ENCODE assay signal across 10 cellular contexts in genomic region chr5:168269950-168270349, GRCh38. TPM values are rescaled to one million over a fixed set of nuclear protein-coding genes. Genes with fewer than 3 reads are reported as not detected.
DNase-seq lines count a peak whose midpoint lies in the region; ATAC-seq and TF ChIP-seq lines count a peak whose summit lies in the region.
"Had no signal": no experiment of that assay in that cellular context is flagged by ENCODE, and none has a peak within 500 bp of the region (broad histone marks: within the 10 kb centered on the region; RNA-seq: fewer than 3 reads in every experiment).

No MANE protein-coding gene starts in this region.

- H3K27me3 ChIP-seq in endocrine pancreas (ENCODE audit: control insufficient read depth, insufficient read depth, low read length), result no peaks in the 10 kb centered on the region

- H3K36me3 ChIP-seq in endocrine pancreas (ENCODE audit: control insufficient read depth, insufficient read depth, low read length), result no peaks in the 10 kb centered on the region

- TF ChIP-seq CTCF in progenitor cell of endocrine pancreas (IDR thresholded peaks at IDR 0.05; ENCODE audit: unreplicated experiment), result no peak

- no peaks in the 10 kb centered on the region for H3K9me3 Mint-ChIP-seq in progenitor cell of endocrine pancreas (ENCODE audit: low read depth)
- H3K9me3 Mint-ChIP-seq: immature natural killer cell had no signal

- peak overlapping the region; percentile 19 for H3K4me3 ChIP-seq in endocrine pancreas (ENCODE audit: control insufficient read depth, insufficient read depth, low read length)

- no peaks in the 10 kb centered on the region for H3K36me3 Mint-ChIP-seq in progenitor cell of endocrine pancreas (ENCODE audit: insufficient read depth)
- H3K36me3 Mint-ChIP-seq: immature natural killer cell had no signal

- DNase-seq in NCI-H2171 treated with DMSO at 0.1 percent for 48 hours (lab: John Stamatoyannopoulos, UW), result peak; percentile 82
- no peak for DNase-seq in progenitor cell of endocrine pancreas (ENCODE audit: low spot score, unreplicated experiment)
- DNase-seq in CD1c-positive myeloid dendritic cell (ENCODE audit: extremely low spot score), result no peak
- DNase-seq in stimulated activated CD4-positive, alpha-beta T cell treated with anti-CD3 and anti-CD28 coated beads, Interleukin-15, amount 100 ng/mL, for 24 hours, result no peak

- H3K4me1 ChIP-seq in endocrine pancreas (ENCODE audit: control insufficient read depth, insufficient read depth, low read length), result no peaks in the 10 kb centered on the region

- peak overlapping the region; percentile 68 for H3K27ac Mint-ChIP-seq in progenitor cell of endocrine pancreas
- H3K27ac Mint-ChIP-seq: immature natural killer cell had no signal

- H3K4me3 Mint-ChIP-seq in progenitor cell of endocrine pancreas (ENCODE audit: low read depth), result no peak overlapping the region

- ATAC-seq in GM21515 (IDR thresholded peaks at IDR 0.05; ENCODE audit: unreplicated experiment) (peak; percentile 51), GM19324 (IDR thresholded peaks at IDR 0.05; ENCODE audit: low FRiP score, unreplicated experiment) (no peak), HG03432 (IDR thresholded peaks at IDR 0.05; ENCODE audit: unreplicated experiment) (no peak)

- H3K27me3 Mint-ChIP-seq in progenitor cell of endocrine pancreas, result peaks cover 27% of the 10 kb centered on the region

- H3K4me1 Mint-ChIP-seq in progenitor cell of endocrine pancreas (ENCODE audit: low read depth), result peaks cover 24% of the 10 kb centered on the region

- no peak overlapping the region for H3K9ac ChIP-seq in endocrine pancreas (ENCODE audit: control insufficient read depth, insufficient read depth, low read length)

- no peaks in the 10 kb centered on the region for H3K9me3 ChIP-seq in endocrine pancreas (ENCODE audit: control insufficient read depth, low read length)

RNA-seq across cellular contexts. Expression of gene WWC1, which starts 21.5 kb away (rescaled TPM):
- total RNA-seq in progenitor cell of endocrine pancreas, result 62.3 and 70.3 TPM in 2 replicates
- total RNA-seq: OCI-LY7 had no signal
